Comparison of ENCODE assay signal across 14 cellular contexts in genomic region chr6:56518995-56519767, GRCh38.
"Had no signal": no experiment of that assay in that cellular context is flagged by ENCODE, and none has a peak within 500 bp of the region (broad histone marks: within the 10 kb centered on the region; RNA-seq: fewer than 3 reads in every experiment).

No MANE protein-coding gene starts in this region.

- H3K9ac ChIP-seq: neural progenitor cell, SK-N-SH had no signal

- DNase-seq: activated CD4-positive, alpha-beta T cell treated with anti-CD3 and anti-CD28 coated beads for 48 hours; activated CD8-positive, alpha-beta T cell treated with anti-CD3 and anti-CD28 coated beads, Interleukin-2, amount 10 ng/mL, durations not matched to agents 7 days and 5 days; activated naive CD4-positive, alpha-beta T cell treated with anti-CD3 and anti-CD28 coated beads, Interleukin-2, amount 10 ng/mL, durations not matched to agents 7 days and 5 days; effector memory CD4-positive, alpha-beta T cell; immature natural killer cell; mesendoderm; pancreas; SK-N-SH had no signal

- H3K27me3 ChIP-seq: neural progenitor cell, pancreas, right atrium auricular region had no signal

- H3K4me2 ChIP-seq: neural progenitor cell, SK-N-SH, smooth muscle cell had no signal

- H2AFZ ChIP-seq: neural progenitor cell had no signal

- H3K27ac ChIP-seq: epithelial cell of prostate, neural progenitor cell, pancreas, right atrium auricular region had no signal

- H3K4me3 ChIP-seq: neural progenitor cell, pancreas, right atrium auricular region, smooth muscle cell had no signal

- ATAC-seq: activated CD8-positive, alpha-beta T cell treated with anti-CD3 and anti-CD28 coated beads, Interleukin-2, amount 10 ng/mL, durations not matched to agents 7 days and 5 days; pancreas; stimulated activated effector memory CD8-positive, alpha-beta T cell treated with anti-CD3 and anti-CD28 coated beads, Interleukin-12 subunit alpha, Interleukin-12 subunit beta, amount 100 ng/mL, for 72 hours; WTC11 had no signal

- H3K9me3 ChIP-seq: pancreas, right atrium auricular region, SK-N-SH had no signal
